In genomic region chr10:11513727-11514126, GRCh38 we compare ENCODE assay signal across 8 cellular contexts.
"Had no signal": no experiment of that assay in that cellular context is flagged by ENCODE, and none has a peak within 500 bp of the region (broad histone marks: within the 10 kb centered on the region; RNA-seq: fewer than 3 reads in every experiment).

No MANE protein-coding gene starts in this region.

- H3K27ac ChIP-seq: HL-60 had no signal

- H3K4me3 ChIP-seq: GM23338, K562 had no signal

- ATAC-seq: GM23338, K562 had no signal

- H3K9me3 Mint-ChIP-seq: GM23338, H9 had no signal

- DNase-seq: H9, HCEC 1CT, IMR-90, KG1 had no signal

- H3K4me2 ChIP-seq: GM23338 had no signal

- FAIRE-seq: H1, K562 had no signal

- H3K4me3 Mint-ChIP-seq: GM23338, H9 had no signal

- H3K27ac Mint-ChIP-seq: GM23338, H9 had no signal
